Comparison of ENCODE assay signal across 8 cellular contexts in the genomic region with DNA sequence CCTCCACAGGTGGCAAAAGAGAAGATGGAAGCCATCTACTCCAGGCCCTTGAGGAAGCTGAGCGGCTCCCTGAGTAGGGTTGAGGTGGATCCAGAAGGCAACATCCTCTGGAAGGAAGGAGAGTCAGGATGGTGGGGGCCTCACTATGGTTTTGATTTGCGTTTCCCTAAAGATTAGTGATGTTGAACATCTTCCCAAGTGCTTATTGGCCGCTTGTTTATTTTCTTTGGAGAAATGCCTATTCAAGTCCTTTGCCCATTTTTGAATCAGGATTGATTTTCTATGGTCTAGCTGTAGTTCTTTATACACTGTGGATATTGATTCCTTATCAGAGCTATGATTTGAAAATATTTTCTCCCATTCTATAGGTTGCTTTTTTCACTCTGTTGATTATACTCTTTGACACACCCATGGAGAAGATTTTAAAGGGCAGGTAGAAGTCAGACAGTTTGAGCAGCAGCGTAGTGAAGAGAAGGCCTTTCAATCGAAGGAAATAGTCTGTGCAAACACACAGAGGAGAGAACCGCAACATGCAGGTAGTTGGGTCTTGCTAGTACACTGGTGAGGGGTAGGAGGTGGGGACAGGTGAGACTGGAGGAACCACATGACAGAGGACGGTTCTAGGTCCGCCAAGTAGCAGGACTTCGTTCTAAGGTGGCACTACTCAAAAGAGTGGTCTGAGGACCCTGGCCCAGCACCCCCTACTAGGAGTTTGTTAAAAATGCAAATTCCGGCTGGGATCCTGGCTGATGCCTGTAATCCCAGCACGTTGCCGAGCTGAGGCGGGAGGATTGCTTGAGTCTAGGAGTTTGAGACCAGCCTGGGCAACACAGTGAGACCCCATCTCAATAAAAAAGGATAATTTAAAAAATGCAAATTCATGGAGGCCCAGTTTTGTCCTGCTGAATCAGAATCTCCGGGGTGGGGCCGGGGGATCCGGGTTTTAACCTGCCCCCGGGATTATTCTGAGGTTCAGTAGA. TPM values are rescaled to one million over a fixed set of nuclear protein-coding genes. Genes with fewer than 3 reads are reported as not detected.
DNase-seq lines count a peak whose midpoint lies in the region; ATAC-seq and TF ChIP-seq lines count a peak whose summit lies in the region.

No MANE protein-coding gene starts in this region.

- H3K27ac ChIP-seq in SJSA1: peak overlapping the region; percentile 99
- H3K27ac ChIP-seq in fibroblast of lung (ENCODE audit: insufficient read depth, low read length): peak overlapping the region; percentile 98
- peak overlapping the region; percentile 91 for H3K27ac ChIP-seq in rectal smooth muscle tissue (ENCODE audit: low read depth, low read length)

- no peak overlapping the region for H2AFZ ChIP-seq in fibroblast of lung (ENCODE audit: low read length)

- intact Hi-C loops in posterior cingulate gyrus (cut with DNase I): loop anchor here (1.0 to 5.0 kb wide), 4 partner anchors 20 to 300 kb away; no protein-coding TSS in a partner anchor

- peaks cover 21% of the 10 kb centered on the region for H3K4me1 ChIP-seq in SJSA1 (replicated peaks)
- H3K4me1 ChIP-seq in fibroblast of lung (ENCODE audit: control insufficient read depth, extremely low read depth, insufficient read depth, low read length): peaks cover 9% of the 10 kb centered on the region
- H3K4me1 ChIP-seq in rectal smooth muscle tissue (ENCODE audit: control insufficient read depth, insufficient read depth, low read length): peaks cover 8% of the 10 kb centered on the region

- no peak for TF ChIP-seq CTCF in GM12864 (IDR thresholded peaks at IDR 0.05; ENCODE audit: low read depth, low read length, missing control alignments)
- no peak for TF ChIP-seq CTCF in fibroblast of lung (conservative IDR thresholded peaks at IDR 0.05 in 1 of 2, IDR thresholded peaks at IDR 0.05 in 1 of 2; ENCODE audit: low read depth in 1 of 2, low read length in 2 of 2)

- H3K9me3 ChIP-seq in SJSA1 (replicated peaks) (no peaks in the 10 kb centered on the region), fibroblast of lung (ENCODE audit: control insufficient read depth, insufficient read depth, low read depth, low read length) (no peaks in the 10 kb centered on the region)

- no peaks in the 10 kb centered on the region for H4K20me1 ChIP-seq in fibroblast of lung (ENCODE audit: control insufficient read depth, extremely low read depth, insufficient read depth, low read length)

- DNase-seq in GM12864 (ENCODE audit: low read depth) (no peak), SJSA1 (ENCODE audit: low read depth in 1 of 2, low spot score in 2 of 2) (peak in 1 of 2 experiments; percentile 29), fibroblast of lung (ENCODE audit: low read depth in 2 of 2) (peak; percentile 53 to 54), NAMALWA (ENCODE audit: low spot score) (no peak), posterior cingulate gyrus (no peak), 8988T (no peak)

- H3K4me3 ChIP-seq in GM12864 (ENCODE audit: low read depth, low read length) (peak overlapping the region; percentile 75), SJSA1 (peak overlapping the region; percentile 55), fibroblast of lung (replicated peaks in 1 of 4; ENCODE audit: control extremely low read depth in 1 of 4, insufficient read depth in 1 of 4, low read depth in 3 of 4, low read length in 4 of 4) (peak overlapping the region; percentile 49 to 80 (median 70)), rectal smooth muscle tissue (ENCODE audit: low read length) (peak overlapping the region; percentile 65)

- H3K9ac ChIP-seq in fibroblast of lung (ENCODE audit: insufficient read depth, low read length) (peak overlapping the region; percentile 93), rectal smooth muscle tissue (ENCODE audit: low read length) (peak overlapping the region; percentile 13)

- ATAC-seq in GM18907 (IDR thresholded peaks at IDR 0.05; ENCODE audit: unreplicated experiment): no peak

- peaks cover 3% of the 10 kb centered on the region for H3K79me2 ChIP-seq in fibroblast of lung (ENCODE audit: control insufficient read depth, insufficient read depth, low read length)

- H3K27me3 ChIP-seq in SJSA1 (replicated peaks) (no peaks in the 10 kb centered on the region), fibroblast of lung (ENCODE audit: control insufficient read depth, insufficient read depth, low read length) (no peaks in the 10 kb centered on the region), rectal smooth muscle tissue (ENCODE audit: control insufficient read depth, insufficient read depth, low read length) (no peaks in the 10 kb centered on the region)

- peak overlapping the region; percentile 79 for H3K4me2 ChIP-seq in fibroblast of lung (ENCODE audit: extremely low read depth, insufficient read depth, low read length)

- H3K36me3 ChIP-seq in SJSA1: no peaks in the 10 kb centered on the region
- no peaks in the 10 kb centered on the region for H3K36me3 ChIP-seq in fibroblast of lung (ENCODE audit: control insufficient read depth, insufficient read depth, low read length)
- no peaks in the 10 kb centered on the region for H3K36me3 ChIP-seq in rectal smooth muscle tissue (ENCODE audit: control insufficient read depth, insufficient read depth, low read length)

RNA-seq across cellular contexts. Expression of a gene that starts 58.9 kb away (rescaled TPM):
- 55.3 and 59.7 TPM in 2 replicates for total RNA-seq in SJSA1 (2014; rRNA removed; shearing (Covaris generic))
- 96.3 and 151 TPM in 2 replicates for total RNA-seq in fibroblast of lung
- polyA plus RNA-seq in fibroblast of lung: 77.8 and 139 TPM in 2 replicates
- polyA plus RNA-seq in fibroblast of lung (2012): 37.6 and 55.3 TPM in 2 replicates
- polyA minus RNA-seq in fibroblast of lung (ENCODE audit: low replicate concordance): 22.0 and 22.3 TPM in 2 replicates

Comparison
In these comparisons a context has a peak if more than half of its experiments do, and no peak if none do; other contexts are left out.
1. DNase-seq: peak in fibroblast of lung (2 of 2); none in GM12864 (single experiment), NAMALWA (single experiment), posterior cingulate gyrus (0 of 10) and 8988T (single experiment).
2. Peak in every context shown above with its lines, with median percentiles within 50 percentile points of each other: H3K4me3 ChIP-seq and H3K27ac ChIP-seq.